ENCODE assay signal across 1 cellular context in the genomic region with DNA sequence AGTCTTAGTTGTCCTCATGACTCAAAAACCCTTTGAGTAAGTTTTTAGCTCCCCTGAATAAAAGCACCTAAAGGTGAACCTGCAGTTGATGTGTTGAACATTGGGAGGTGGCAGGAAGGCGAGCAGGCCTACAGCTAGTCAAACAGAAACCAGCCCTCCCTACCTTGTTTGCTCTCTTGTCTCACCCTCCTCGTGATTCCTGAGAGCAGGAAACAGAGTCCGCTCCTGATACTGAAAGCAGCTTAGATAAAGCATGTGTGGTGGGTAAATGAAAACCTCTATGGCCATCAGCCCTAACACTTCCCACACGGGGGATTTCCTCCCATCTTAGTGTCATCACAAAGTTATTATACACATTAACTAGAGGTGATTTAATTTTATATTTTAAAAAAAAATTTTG.
TF ChIP-seq lines count a peak whose summit lies in the region.

No MANE protein-coding gene starts in this region.

TF ChIP-seq in GM12878, 131 proteins besides CTCF, POLR2A, EP300 and RAD21 (continued from another document and continues in another):
- peak; percentile 49; the same call in 1 of the 2 replicates for TF ChIP-seq ATF2 (IDR thresholded peaks at IDR 0.05; ENCODE audit: low read length)
- no peak for TF ChIP-seq SREBF2 (IDR thresholded peaks at IDR 0.05; ENCODE audit: low read length)
- TF ChIP-seq REST (IDR thresholded peaks at IDR 0.05; ENCODE audit: low read depth, low read length): no peak
- TF ChIP-seq ATF7 (IDR thresholded peaks at IDR 0.05; ENCODE audit: low read depth): peak; percentile 56
- TF ChIP-seq, protein P1, sequence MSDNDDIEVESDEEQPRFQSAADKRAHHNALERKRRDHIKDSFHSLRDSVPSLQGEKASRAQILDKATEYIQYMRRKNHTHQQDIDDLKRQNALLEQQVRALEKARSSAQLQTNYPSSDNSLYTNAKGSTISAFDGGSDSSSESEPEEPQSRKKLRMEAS (IDR thresholded peaks at IDR 0.05; ENCODE audit: low read depth, low read length): 0 out of 2 replicates have a peak, but pooled peaks have one; percentile 25
- peak; percentile 44; the same call in 1 of the 2 replicates for TF ChIP-seq TCF12 (IDR thresholded peaks at IDR 0.05; ENCODE audit: low read depth, low read length)
- peak; percentile 11 for TF ChIP-seq MEF2B (IDR thresholded peaks at IDR 0.05; ENCODE audit: partially characterized antibody, poor library complexity, severe bottlenecking)
- TF ChIP-seq EED (IDR thresholded peaks at IDR 0.05; ENCODE audit: low read depth): peak; percentile 99
- TF ChIP-seq, protein P2, sequence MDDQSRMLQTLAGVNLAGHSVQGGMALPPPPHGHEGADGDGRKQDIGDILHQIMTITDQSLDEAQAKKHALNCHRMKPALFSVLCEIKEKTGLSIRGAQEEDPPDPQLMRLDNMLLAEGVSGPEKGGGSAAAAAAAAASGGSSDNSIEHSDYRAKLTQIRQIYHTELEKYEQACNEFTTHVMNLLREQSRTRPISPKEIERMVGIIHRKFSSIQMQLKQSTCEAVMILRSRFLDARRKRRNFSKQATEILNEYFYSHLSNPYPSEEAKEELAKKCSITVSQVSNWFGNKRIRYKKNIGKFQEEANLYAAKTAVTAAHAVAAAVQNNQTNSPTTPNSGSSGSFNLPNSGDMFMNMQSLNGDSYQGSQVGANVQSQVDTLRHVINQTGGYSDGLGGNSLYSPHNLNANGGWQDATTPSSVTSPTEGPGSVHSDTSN (IDR thresholded peaks at IDR 0.05; ENCODE audit: insufficient replicate concordance, low read depth, low read length): no peak
- no peak for TF ChIP-seq KAT2A (conservative IDR thresholded peaks at IDR 0.05; ENCODE audit: control insufficient read depth, low read depth, low read length)
- TF ChIP-seq NFYA (IDR thresholded peaks at IDR 0.05; ENCODE audit: borderline replicate concordance, low read depth, low read length): no peak
- no peak for TF ChIP-seq PAX8 (IDR thresholded peaks at IDR 0.05)
- TF ChIP-seq, protein P3, sequence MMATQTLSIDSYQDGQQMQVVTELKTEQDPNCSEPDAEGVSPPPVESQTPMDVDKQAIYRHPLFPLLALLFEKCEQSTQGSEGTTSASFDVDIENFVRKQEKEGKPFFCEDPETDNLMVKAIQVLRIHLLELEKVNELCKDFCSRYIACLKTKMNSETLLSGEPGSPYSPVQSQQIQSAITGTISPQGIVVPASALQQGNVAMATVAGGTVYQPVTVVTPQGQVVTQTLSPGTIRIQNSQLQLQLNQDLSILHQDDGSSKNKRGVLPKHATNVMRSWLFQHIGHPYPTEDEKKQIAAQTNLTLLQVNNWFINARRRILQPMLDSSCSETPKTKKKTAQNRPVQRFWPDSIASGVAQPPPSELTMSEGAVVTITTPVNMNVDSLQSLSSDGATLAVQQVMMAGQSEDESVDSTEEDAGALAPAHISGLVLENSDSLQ (IDR thresholded peaks at IDR 0.05): no peak
- no peak for TF ChIP-seq WRNIP1 (IDR thresholded peaks at IDR 0.05; ENCODE audit: borderline replicate concordance, low read depth, low read length)
- peak; percentile 40; the same call in 1 of the 2 replicates for TF ChIP-seq TARDBP (IDR thresholded peaks at IDR 0.05; ENCODE audit: borderline replicate concordance)
- TF ChIP-seq JUNB (IDR thresholded peaks at IDR 0.05): peak; percentile 77
- TF ChIP-seq ETV6 (conservative IDR thresholded peaks at IDR 0.05 in 1 of 2, IDR thresholded peaks at IDR 0.05 in 1 of 2; ENCODE audit: borderline replicate concordance in 1 of 2, low read depth in 1 of 2): peak in 1 of 2 experiments; percentile 79; a peak in 2 of 4 replicates
- TF ChIP-seq BCLAF1 (IDR thresholded peaks at IDR 0.05): no peak
- TF ChIP-seq ESRRA (IDR thresholded peaks at IDR 0.05; ENCODE audit: low read length): no peak
- TF ChIP-seq SP1 (IDR thresholded peaks at IDR 0.05; ENCODE audit: low read depth, low read length): no peak
- peak; percentile 29; the same call in 1 of the 2 replicates for TF ChIP-seq SMC3 (IDR thresholded peaks at IDR 0.05; ENCODE audit: borderline replicate concordance, low read length)
- no peak for TF ChIP-seq CBX5 (IDR thresholded peaks at IDR 0.05; ENCODE audit: low read depth)
- TF ChIP-seq E2F8 (IDR thresholded peaks at IDR 0.05; ENCODE audit: low read depth, partially characterized antibody): no peak
- no peak for TF ChIP-seq ZNF274 (IDR thresholded peaks at IDR 0.05; ENCODE audit: insufficient read depth, insufficient read length)
- peak; percentile 46; the same call in 1 of the 2 replicates for TF ChIP-seq ZNF24 (IDR thresholded peaks at IDR 0.05)
- no peak for TF ChIP-seq HDAC6 (IDR thresholded peaks at IDR 0.05; ENCODE audit: unreplicated experiment)
- peak; percentile 73 to 81 for TF ChIP-seq BHLHE40 (IDR thresholded peaks at IDR 0.05; ENCODE audit: borderline replicate concordance in 1 of 2, low read depth in 2 of 2, low read length in 1 of 2)
- no peak for TF ChIP-seq SMAD1 (IDR thresholded peaks at IDR 0.05; ENCODE audit: low read depth, partially characterized antibody)
- no peak for TF ChIP-seq ELK1 (IDR thresholded peaks at IDR 0.05; ENCODE audit: low read depth, low read length)
- no peak for TF ChIP-seq KLF5 (IDR thresholded peaks at IDR 0.05; ENCODE audit: partially characterized antibody)
- no peak for TF ChIP-seq IRF5 (IDR thresholded peaks at IDR 0.05; ENCODE audit: borderline replicate concordance)
- no peak for TF ChIP-seq HDGF (IDR thresholded peaks at IDR 0.05)
- TF ChIP-seq MYC (IDR thresholded peaks at IDR 0.05; ENCODE audit: insufficient read depth, insufficient read length, insufficient replicate concordance, low read length, severe bottlenecking): no peak
- TF ChIP-seq ZBED1 (IDR thresholded peaks at IDR 0.05; ENCODE audit: borderline replicate concordance): no peak
- TF ChIP-seq BCL11A (IDR thresholded peaks at IDR 0.05; ENCODE audit: low read depth, low read length): peak; percentile 89
- no peak for TF ChIP-seq SIX5 (IDR thresholded peaks at IDR 0.05; ENCODE audit: low read depth, low read length, severe bottlenecking)
- no peak for TF ChIP-seq MEF2A (IDR thresholded peaks at IDR 0.05; ENCODE audit: insufficient read depth, low read depth, low read length)
- no peak for TF ChIP-seq SREBF1 (IDR thresholded peaks at IDR 0.05; ENCODE audit: low read length)
- no peak for TF ChIP-seq HCFC1 (IDR thresholded peaks at IDR 0.05; ENCODE audit: low read length)
- peak; percentile 60; the same call in 1 of the 2 replicates for TF ChIP-seq CHD2 (IDR thresholded peaks at IDR 0.05; ENCODE audit: borderline replicate concordance, low read depth, low read length)
- TF ChIP-seq IRF4 (IDR thresholded peaks at IDR 0.05; ENCODE audit: low read depth, low read length): peak; percentile 90
- TF ChIP-seq CREM (IDR thresholded peaks at IDR 0.05; ENCODE audit: low read depth): peak; percentile 64; the same call in 1 of the 2 replicates
- TF ChIP-seq YBX1 (IDR thresholded peaks at IDR 0.05): no peak
